ENCODE assay signal across 8 cellular contexts in genomic region chr19:1259206-1259872, GRCh38. TPM values are rescaled to one million over a fixed set of nuclear protein-coding genes. Genes with fewer than 3 reads are reported as not detected.
DNase-seq lines count a peak whose midpoint lies in the region; ATAC-seq and TF ChIP-seq lines count a peak whose summit lies in the region.

No MANE protein-coding gene starts in this region.

- no peaks in the 10 kb centered on the region for H3K9me2 ChIP-seq in SK-N-SH

- H3F3A ChIP-seq in SK-N-SH (replicated peaks; ENCODE audit: insufficient read depth): peaks cover 58% of the 10 kb centered on the region

- peak overlapping the region; percentile 34; the same call in 1 of the 2 replicates for H3K9ac ChIP-seq in SK-N-SH

- no peak for TF ChIP-seq RAD21 in SK-N-SH (IDR thresholded peaks at IDR 0.05; ENCODE audit: low read length)

- H4K20me1 ChIP-seq in SK-N-SH (ENCODE audit: insufficient read depth): peaks cover 46% of the 10 kb centered on the region

- DNase-seq in SK-N-SH (peak; percentile 62), ascending aorta (ENCODE audit: low spot score in 2 of 2) (no peak), iPS-NIHi11 (ENCODE audit: low spot score) (peak; percentile 38), NCI-H2171 treated with DMSO at 0.1 percent for 48 hours (lab: John Stamatoyannopoulos, UW) (no peak), epidermal melanocyte (ENCODE audit: insufficient read length, low spot score) (no peak)
- peak; percentile 71 to 74 for DNase-seq in stimulated activated CD4-positive, alpha-beta T cell treated with anti-CD3 and anti-CD28 coated beads, Interleukin-2, amount 100 ng/mL, for 24 hours

- ATAC-seq in HG03108 (IDR thresholded peaks at IDR 0.05; ENCODE audit: unreplicated experiment): peak; percentile 22

- no peak overlapping the region for H2AFZ ChIP-seq in SK-N-SH (ENCODE audit: low read depth)

- peaks cover 53% of the 10 kb centered on the region for H3K79me2 ChIP-seq in SK-N-SH (ENCODE audit: insufficient read depth)

- H3K27me3 ChIP-seq in SK-N-SH (ENCODE audit: insufficient read depth) (no peaks in the 10 kb centered on the region), ascending aorta (no peaks in the 10 kb centered on the region)

- CTCF ChIA-PET in SK-N-SH (lab: Yijun Ruan, JAX): interaction anchor here (3.1 to 18.6 kb wide), 2 partner anchors 10 to 17 kb away, joined by 13 to 594 read pairs; partner anchors contain the start of genes ATP5F1D and MIDN

- intact Hi-C loops in ascending aorta (cut with DNase I): no loop called here

- H3K36me3 ChIP-seq in SK-N-SH (replicated peaks in 1 of 2; ENCODE audit: control insufficient read depth in 1 of 2, insufficient read depth in 2 of 2, low read length in 1 of 2): peaks cover 31 to 43% of the 10 kb centered on the region in 2 experiments
- H3K36me3 ChIP-seq in ascending aorta: peaks cover 39 to 40% of the 10 kb centered on the region in 2 donors

- POLR2A ChIA-PET in SK-N-SH (lab: Yijun Ruan, JAX): interaction anchor here (2.6 to 4.8 kb wide), 2 partner anchors 10 to 15 kb away, joined by 9 to 34 read pairs; partner anchors contain the start of gene CIRBP

- H3K9me3 ChIP-seq in SK-N-SH (no peaks in the 10 kb centered on the region), ascending aorta (no peaks in the 10 kb centered on the region)

- TF ChIP-seq CTCF in GM12875 (IDR thresholded peaks at IDR 0.05; ENCODE audit: borderline replicate concordance, insufficient read depth, low read depth, low read length) (no peak), SK-N-SH (IDR thresholded peaks at IDR 0.05) (no peak), ascending aorta (IDR thresholded peaks at IDR 0.05) (no peak)

- no peak for TF ChIP-seq EP300 in SK-N-SH (IDR thresholded peaks at IDR 0.05; ENCODE audit: borderline replicate concordance in 1 of 2, low read depth in 1 of 2, low read length in 1 of 2)

- H3K4me3 ChIP-seq in GM12875 (ENCODE audit: low read depth, low read length) (peak overlapping the region; percentile 46), SK-N-SH (ENCODE audit: low read depth in 2 of 2, low read length in 1 of 2) (no peak overlapping the region), ascending aorta (peak overlapping the region; percentile 13 to 38)

- H3K27ac ChIP-seq in SK-N-SH (ENCODE audit: low read depth in 2 of 2, low read length in 1 of 2) (peak overlapping the region; percentile 83 to 90), ascending aorta (peak overlapping the region; percentile 83 to 96)

- H3K4me2 ChIP-seq in SK-N-SH: peak overlapping the region; percentile 41; the same call in 1 of the 2 replicates

- H3K4me1 ChIP-seq in SK-N-SH (ENCODE audit: control insufficient read depth in 1 of 2, insufficient read depth in 2 of 2, low read depth in 1 of 2, low read length in 1 of 2): peaks cover 49 to 59% of the 10 kb centered on the region in 2 experiments
- H3K4me1 ChIP-seq in ascending aorta: peaks cover 33 to 60% of the 10 kb centered on the region in 2 donors

- WGBS in SK-N-SH (ENCODE audit: low lambda C conversion rate): 62% methylated on average over 5 of the region's 17 CpGs

TF ChIP-seq in SK-N-SH, 30 proteins besides CTCF, POLR2A, EP300 and RAD21:
- peak; percentile 52 for TF ChIP-seq GABPA (IDR thresholded peaks at IDR 0.05; ENCODE audit: low read depth)
- no peak for TF ChIP-seq CHD2 (IDR thresholded peaks at IDR 0.05; ENCODE audit: low read length, partially characterized antibody)
- peak; percentile 11; the same call in 1 of the 2 replicates for TF ChIP-seq FOSL2 (IDR thresholded peaks at IDR 0.05; ENCODE audit: borderline replicate concordance, low read depth)
- peak; percentile 73 for TF ChIP-seq POLR2AphosphoS5 (IDR thresholded peaks at IDR 0.05; ENCODE audit: low read depth, low read length)
- peak; percentile 64 for TF ChIP-seq PBX3 (IDR thresholded peaks at IDR 0.05)
- no peak for TF ChIP-seq IRF3 (IDR thresholded peaks at IDR 0.05; ENCODE audit: low read depth, low read length)
- peak; percentile 86; the same call in 1 of the 2 replicates for TF ChIP-seq SIN3A (IDR thresholded peaks at IDR 0.05; ENCODE audit: borderline replicate concordance, low read depth, low read length)
- no peak for TF ChIP-seq USF2 (IDR thresholded peaks at IDR 0.05; ENCODE audit: borderline replicate concordance, low read depth, low read length)
- peak; percentile 86 for TF ChIP-seq ELF1 (IDR thresholded peaks at IDR 0.05)
- 0 out of 2 replicates have a peak, but pooled peaks have one; percentile 20 for TF ChIP-seq TEAD4 (IDR thresholded peaks at IDR 0.05; ENCODE audit: borderline replicate concordance, insufficient read depth)

RNA-seq across cellular contexts. Expression of gene CIRBP, which starts 9.8 kb away (rescaled TPM):
- polyA plus RNA-seq in SK-N-SH (2012; rRNA removed): 762 and 857 TPM in 2 replicates
- 628 and 677 TPM in 2 replicates for polyA plus RNA-seq in SK-N-SH (2012; cell fraction: cytosol; rRNA removed)
- polyA plus RNA-seq in SK-N-SH (2012; cell fraction: nucleus; rRNA removed): 2,521 and 3,638 TPM in 2 replicates
- total RNA-seq in ascending aorta: 442 TPM

RNA-seq across cellular contexts. Expression of gene MIDN, which starts 11.0 kb away (rescaled TPM):
- 8.2 and 13.9 TPM in 2 replicates for polyA plus RNA-seq in SK-N-SH (2012; rRNA removed)
- polyA plus RNA-seq in SK-N-SH (2012; cell fraction: cytosol; rRNA removed): 6.8 and 9.9 TPM in 2 replicates
- 53.9 and 79.1 TPM in 2 replicates for polyA plus RNA-seq in SK-N-SH (2012; cell fraction: nucleus; rRNA removed)
- total RNA-seq in ascending aorta: 307 TPM

RNA-seq across cellular contexts. Expression of gene FAM174C, which starts 16.0 kb away (rescaled TPM):
- polyA plus RNA-seq in SK-N-SH (2012; rRNA removed): 53.5 and 78.0 TPM in 2 replicates
- 35.5 and 51.2 TPM in 2 replicates for polyA plus RNA-seq in SK-N-SH (2012; cell fraction: cytosol; rRNA removed)
- 76.2 and 162 TPM in 2 replicates for polyA plus RNA-seq in SK-N-SH (2012; cell fraction: nucleus; rRNA removed)
- total RNA-seq in ascending aorta: 156 TPM

RNA-seq across cellular contexts. Expression of gene ATP5F1D, which starts 17.8 kb away (rescaled TPM):
- polyA plus RNA-seq in SK-N-SH (2012; rRNA removed): 133 and 226 TPM in 2 replicates
- 114 and 155 TPM in 2 replicates for polyA plus RNA-seq in SK-N-SH (2012; cell fraction: cytosol; rRNA removed)
- polyA plus RNA-seq in SK-N-SH (2012; cell fraction: nucleus; rRNA removed): 81.6 and 162 TPM in 2 replicates
- total RNA-seq in ascending aorta: 232 TPM

RNA-seq across cellular contexts. Expression of gene CBARP, which starts 21.5 kb away (rescaled TPM):
- polyA plus RNA-seq in SK-N-SH (2012; rRNA removed): 4.8 and 5.1 TPM in 2 replicates
- 1.6 and 3.5 TPM in 2 replicates for polyA plus RNA-seq in SK-N-SH (2012; cell fraction: cytosol; rRNA removed)
- polyA plus RNA-seq in SK-N-SH (2012; cell fraction: nucleus; rRNA removed): 25.2 and 37.7 TPM in 2 replicates
- total RNA-seq in ascending aorta: 1.9 TPM

Comparison
In these comparisons a context has a peak if more than half of its experiments do, and no peak if none do; other contexts are left out.
1. H3K4me3 ChIP-seq: peak in GM12875 (single experiment) and ascending aorta (2 of 2); none in SK-N-SH (0 of 2).
2. DNase-seq: peak in SK-N-SH (single experiment), iPS-NIHi11 (single experiment) and stimulated activated CD4-positive, alpha-beta T cell treated with anti-CD3 and anti-CD28 coated beads, Interleukin-2, amount 100 ng/mL, for 24 hours (2 of 2); none in ascending aorta (0 of 2), NCI-H2171 treated with DMSO at 0.1 percent for 48 hours (single experiment) and epidermal melanocyte (single experiment).